8 cellular contexts compared by ENCODE assay signal in the genomic region with DNA sequence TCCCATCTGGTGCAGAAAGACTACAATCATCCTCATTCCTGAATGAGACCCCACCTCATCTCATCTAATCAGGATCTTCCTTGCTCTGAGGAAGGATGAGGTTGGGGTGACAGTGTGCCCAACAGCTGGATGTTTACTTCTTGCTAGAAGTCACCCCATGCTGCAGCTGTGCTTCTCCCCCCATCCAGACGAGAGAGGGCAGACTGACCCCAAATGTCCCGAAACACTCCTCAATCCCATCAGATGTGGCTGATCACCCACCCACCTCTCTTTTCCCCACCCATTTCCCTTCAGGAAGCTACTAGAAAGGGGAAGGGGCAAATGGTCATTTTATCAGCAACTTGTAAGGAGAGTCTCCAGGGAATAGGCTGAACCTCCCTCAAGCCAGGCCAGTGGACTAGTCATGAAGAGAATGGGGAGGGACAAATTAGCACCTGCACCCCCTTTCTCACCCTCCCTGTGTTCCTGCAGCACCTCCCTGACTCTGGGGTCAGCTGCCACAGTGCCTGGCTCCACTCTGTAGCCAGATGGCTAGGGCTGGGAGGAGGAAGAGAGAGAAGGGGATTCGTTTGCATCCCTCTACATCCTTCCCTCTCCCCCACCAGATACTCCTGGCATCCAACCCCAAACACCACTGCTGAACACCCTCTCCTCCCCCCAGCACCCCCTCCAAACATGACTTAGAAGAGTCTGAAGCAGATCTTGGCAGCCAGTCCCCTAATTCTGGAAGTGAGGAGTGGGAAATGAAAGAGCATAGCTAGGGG. TPM values are rescaled to one million over a fixed set of nuclear protein-coding genes. Genes with fewer than 3 reads are reported as not detected.
DNase-seq lines count a peak whose midpoint lies in the region; ATAC-seq and TF ChIP-seq lines count a peak whose summit lies in the region.

No MANE protein-coding gene starts in this region.

- H3K79me2 ChIP-seq in PC-3 (ENCODE audit: low read length) (peaks cover 72% of the 10 kb centered on the region), parathyroid adenoma (peaks cover 22% of the 10 kb centered on the region)

- intact Hi-C loops in PC-3 (cut with micrococcal nuclease) = no loop called here

- H2AFZ ChIP-seq in PC-3 (ENCODE audit: low read length) (no peak overlapping the region), parathyroid adenoma (no peak overlapping the region)

- H3K4me1 ChIP-seq in CD8-positive, alpha-beta memory T cell (ENCODE audit: insufficient read depth, low read length) = peaks cover 73% of the 10 kb centered on the region
- H3K4me1 ChIP-seq in PC-3 (ENCODE audit: insufficient read depth, low read length) = peaks cover 50% of the 10 kb centered on the region
- peaks cover 45% of the 10 kb centered on the region for H3K4me1 ChIP-seq in parathyroid adenoma

- no TSS peak for BruUV-seq in PC-3 (replicated peaks; lab: Mats Ljungman, UMichigan)

- H3K9ac ChIP-seq in PC-3 (ENCODE audit: low read length) (no peak overlapping the region), parathyroid adenoma (no peak overlapping the region)

- no peak for DNase-seq in CD8-positive, alpha-beta memory T cell
- no peak for DNase-seq in PC-3
- DNase-seq in epithelial cell of esophagus (ENCODE audit: low read depth) = no peak
- no peak for DNase-seq in NK-92 treated with Interleukin-12 subunit alpha and Interleukin-12 subunit beta, amount 100 ng/mL, for 24 hours (lab: John Stamatoyannopoulos, UW)
- DNase-seq in occipital lobe (lab: John Stamatoyannopoulos, UW) = no peak

- peaks cover 0 to 2% of the 10 kb centered on the region in 2 donors for H3K27me3 Mint-ChIP-seq in CD8-positive, alpha-beta memory T cell

- H3K9me3 Mint-ChIP-seq in CD8-positive, alpha-beta memory T cell = no peaks in the 10 kb centered on the region

- H3K9me3 ChIP-seq in CD8-positive, alpha-beta memory T cell (ENCODE audit: low read length) = no peaks in the 10 kb centered on the region
- no peaks in the 10 kb centered on the region for H3K9me3 ChIP-seq in PC-3 (ENCODE audit: low read length)
- H3K9me3 ChIP-seq in parathyroid adenoma (ENCODE audit: control insufficient read depth, low read length) = no peaks in the 10 kb centered on the region

- no peak overlapping the region for H3K4me3 ChIP-seq in CD8-positive, alpha-beta memory T cell (ENCODE audit: low read length)
- H3K4me3 ChIP-seq in PC-3 (ENCODE audit: low read length) (peak overlapping the region; percentile 90), epithelial cell of esophagus (ENCODE audit: low read length) (peak overlapping the region; percentile 97), parathyroid adenoma (ENCODE audit: low read depth, low read length) (peak overlapping the region; percentile 43)

- TF ChIP-seq CTCF in PC-3 (conservative IDR thresholded peaks at IDR 0.05; ENCODE audit: low read depth, low read length) = no peak
- TF ChIP-seq CTCF in epithelial cell of esophagus (IDR thresholded peaks at IDR 0.05; ENCODE audit: insufficient read depth, low read depth, low read length, missing control alignments) = no peak
- no peak for TF ChIP-seq CTCF in parathyroid adenoma (IDR thresholded peaks at IDR 0.05)

- peaks cover 76 to 83% (median 78%) of the 10 kb centered on the region in 3 donors for H3K4me1 Mint-ChIP-seq in CD8-positive, alpha-beta memory T cell

- H3F3A ChIP-seq in PC-3 (ENCODE audit: low read length, unreplicated experiment) = peaks cover 7% of the 10 kb centered on the region

- no peak for ATAC-seq in PC-3
- ATAC-seq in HG03175 (IDR thresholded peaks at IDR 0.05; ENCODE audit: unreplicated experiment) = no peak
- ATAC-seq in HG02981 (IDR thresholded peaks at IDR 0.05; ENCODE audit: unreplicated experiment) = no peak

- no peaks in the 10 kb centered on the region for H3K9me2 ChIP-seq in PC-3 (replicated peaks; ENCODE audit: low read length)

- peaks cover 4% of the 10 kb centered on the region for H3K36me3 ChIP-seq in CD8-positive, alpha-beta memory T cell (ENCODE audit: insufficient read depth, low read length)
- H3K36me3 ChIP-seq in PC-3 (ENCODE audit: low read depth, low read length) (peaks cover 4% of the 10 kb centered on the region; the same call in 1 of the 2 replicates), parathyroid adenoma (ENCODE audit: control insufficient read depth, insufficient read depth, low read length) (peaks cover 7% of the 10 kb centered on the region)

- H3K4me3 Mint-ChIP-seq in CD8-positive, alpha-beta memory T cell = peak overlapping the region; percentile 91 to 99 (median 94)

- H3K27me3 ChIP-seq in CD8-positive, alpha-beta memory T cell (ENCODE audit: insufficient read depth, low read length, poor library complexity, severe bottlenecking) = no peaks in the 10 kb centered on the region
- H3K27me3 ChIP-seq in PC-3 (ENCODE audit: low read length) (no peaks in the 10 kb centered on the region), parathyroid adenoma (ENCODE audit: control insufficient read depth, insufficient read depth, low read length) (no peaks in the 10 kb centered on the region)

- H3K36me3 Mint-ChIP-seq in CD8-positive, alpha-beta memory T cell = peaks cover 0 to 43% (median 6%) of the 10 kb centered on the region in 3 donors

- POLR2A ChIA-PET in CD8-positive, alpha-beta memory T cell (lab: Charles Lee) = interaction anchor here (0.6 kb wide), 1 partner anchor 51 kb away, joined by 3 read pairs; no protein-coding TSS in a partner anchor
- POLR2A ChIA-PET in PC-3 (lab: Charles Lee; ENCODE audit: unreplicated experiment) = no interaction called here

- H3K4me2 ChIP-seq in PC-3 (ENCODE audit: low read length) (peak overlapping the region; percentile 100), parathyroid adenoma (ENCODE audit: low read length) (peak overlapping the region; percentile 76)

- peaks cover 11% of the 10 kb centered on the region; the same call in 1 of the 2 replicates for H4K20me1 ChIP-seq in PC-3 (ENCODE audit: low read length)

- peak overlapping the region; percentile 76 to 97 (median 93) for H3K27ac Mint-ChIP-seq in CD8-positive, alpha-beta memory T cell

- no peak overlapping the region for H3K27ac ChIP-seq in CD8-positive, alpha-beta memory T cell (ENCODE audit: low read depth, low read length)
- H3K27ac ChIP-seq in PC-3 (ENCODE audit: low read length) (no peak overlapping the region), parathyroid adenoma (peak overlapping the region; percentile 93)

- CTCF ChIA-PET in CD8-positive, alpha-beta memory T cell (lab: Charles Lee) = interaction anchor here (0.8 kb wide), 1 partner anchor 514 kb away, joined by 3 read pairs; no protein-coding TSS in a partner anchor
- CTCF ChIA-PET in PC-3 (lab: Charles Lee) = interaction anchor here (0.6 kb wide), 2 partner anchors 51 to 67 kb away, joined by 3 to 6 read pairs; no protein-coding TSS in a partner anchor

RNA-seq across cellular contexts. Expression of a gene that starts 2.8 kb away (rescaled TPM):
- 10 to 100 TPM; 87.3 to 89.1 TPM for total RNA-seq in CD8-positive, alpha-beta memory T cell
- polyA plus RNA-seq in CD8-positive, alpha-beta memory T cell = 36.4 TPM
- total RNA-seq in PC-3 (2014; rRNA removed) = 33.8 and 43.0 TPM in 2 replicates
- 10.0 TPM for total RNA-seq in occipital lobe

RNA-seq across cellular contexts. Expression of a gene that starts 12.9 kb away (rescaled TPM):
- 100 to 1,000 TPM; 925 to 960 TPM for total RNA-seq in CD8-positive, alpha-beta memory T cell
- 828 TPM for polyA plus RNA-seq in CD8-positive, alpha-beta memory T cell
- total RNA-seq in PC-3 (2014; rRNA removed) (981 and 1,046 TPM in 2 replicates), occipital lobe (359 TPM)

RNA-seq across cellular contexts. Expression of a gene that starts 55.2 kb away (rescaled TPM):
- 100 to 1,000 TPM; 431 to 437 TPM for total RNA-seq in CD8-positive, alpha-beta memory T cell
- polyA plus RNA-seq in CD8-positive, alpha-beta memory T cell = 242 TPM
- total RNA-seq in PC-3 (2014; rRNA removed) (165 and 172 TPM in 2 replicates), occipital lobe (86.4 TPM)
